ENCODE assay signal across 36 cellular contexts in genomic region chr1:64150729-64151128, GRCh38. TPM values are rescaled to one million over a fixed set of nuclear protein-coding genes. Genes with fewer than 3 reads are reported as not detected.
"Had no signal": no experiment of that assay in that cellular context is flagged by ENCODE, and none has a peak within 500 bp of the region (broad histone marks: within the 10 kb centered on the region; RNA-seq: fewer than 3 reads in every experiment).

No MANE protein-coding gene starts in this region.

- H3K4me2 ChIP-seq: PC-9 had no signal

- H2AFZ ChIP-seq: PC-9 had no signal

- H3K36me3 ChIP-seq: SJCRH30 had no signal

- DNase-seq: Kasumi-1, KBM-7, NCI-H1048, NCI-H1092 treated with DMSO at 0.1 percent for 48 hours, NCI-H1105 treated with DMSO at 0.1 percent for 48 hours, NCI-H1417, NCI-H1436, NCI-H146, NCI-H1694, NCI-H187, NCI-H1930, NCI-H2029 treated with DMSO at 0.1 percent for 48 hours, NCI-H2081 treated with DMSO at 0.1 percent for 48 hours, NCI-H2107, NCI-H2171, NCI-H226, NCI-H446 treated with DMSO at 0.1 percent for 48 hours, NCI-H510A, NCI-H524, NCI-H526, NCI-H69, NCI-H748 treated with DMSO at 0.1 percent for 48 hours, NCI-H82, PC-9, SHP77, SIG-M5, SJCRH30 had no signal

- H3K27me3 ChIP-seq: SJCRH30 had no signal

- ATAC-seq: Panc1, Right ventricle myocardium inferior, SK-N-SH treated with all-trans-retinoic acid at 6 μM for 48 hours had no signal

- H3K27ac ChIP-seq: PC-9, RWPE1, SJCRH30, SK-N-MC had no signal

- H3K4me3 ChIP-seq: PC-9, SJCRH30, SK-N-MC had no signal

- H3K4me1 ChIP-seq: SJCRH30 had no signal

- H3K9me3 ChIP-seq: SJCRH30 had no signal

RNA-seq across cellular contexts. Expression of gene UBE2U, which starts 52.7 kb away (rescaled TPM):
- total RNA-seq: MCF 10A, OCI-LY7, PC-9, RPMI7951, SJCRH30, SK-MEL-5 had no signal
